ENCODE assay signal across 13 cellular contexts in genomic region chr9:14911046-14911445, GRCh38. TPM values are rescaled to one million over a fixed set of nuclear protein-coding genes. Genes with fewer than 3 reads are reported as not detected.
"Had no signal": no experiment of that assay in that cellular context is flagged by ENCODE, and none has a peak within 500 bp of the region (broad histone marks: within the 10 kb centered on the region; RNA-seq: fewer than 3 reads in every experiment).

No MANE protein-coding gene starts in this region.

- H3K27ac ChIP-seq: foreskin keratinocyte, lower lobe of right lung, prostate gland had no signal

- H3K9me3 ChIP-seq: lower lobe of right lung, prostate gland, thoracic aorta had no signal

- H3K27me3 ChIP-seq: foreskin keratinocyte had no signal

- H3K4me3 ChIP-seq: prostate gland had no signal

- H3K36me3 ChIP-seq: lower lobe of right lung, prostate gland, thoracic aorta had no signal

- DNase-seq: activated CD4-positive, alpha-beta T cell treated with anti-CD3 and anti-CD28 coated beads, Interleukin-2, amount 50 U/mL, for 1 hour; activated CD8-positive, alpha-beta memory T cell treated with anti-CD3 and anti-CD28 coated beads for 24 hours; activated naive CD4-positive, alpha-beta T cell; aorta; dermis blood vessel endothelial cell; effector memory CD8-positive, alpha-beta T cell; foreskin keratinocyte; head of caudate nucleus; lower lobe of right lung; stimulated activated naive CD8-positive, alpha-beta T cell treated with anti-CD3 and anti-CD28 coated beads, Interleukin-15, amount 100 ng/mL, for 72 hours had no signal

- ATAC-seq: activated CD4-positive, CD25-positive, alpha-beta regulatory T cell treated with anti-CD3 and anti-CD28 coated beads, Interleukin-2, amount 50 U/mL, for 24 hours; effector memory CD8-positive, alpha-beta T cell; stimulated activated naive CD8-positive, alpha-beta T cell treated with anti-CD3 and anti-CD28 coated beads, Interleukin-15, amount 100 ng/mL, for 72 hours had no signal

- H3K4me1 ChIP-seq: lower lobe of right lung, prostate gland had no signal

RNA-seq across cellular contexts. Expression of gene FREM1, which starts 0.8 kb away (rescaled TPM):
- total RNA-seq: dermis blood vessel endothelial cell, foreskin keratinocyte had no signal
